ENCODE assay signal across 8 cellular contexts in the genomic region with DNA sequence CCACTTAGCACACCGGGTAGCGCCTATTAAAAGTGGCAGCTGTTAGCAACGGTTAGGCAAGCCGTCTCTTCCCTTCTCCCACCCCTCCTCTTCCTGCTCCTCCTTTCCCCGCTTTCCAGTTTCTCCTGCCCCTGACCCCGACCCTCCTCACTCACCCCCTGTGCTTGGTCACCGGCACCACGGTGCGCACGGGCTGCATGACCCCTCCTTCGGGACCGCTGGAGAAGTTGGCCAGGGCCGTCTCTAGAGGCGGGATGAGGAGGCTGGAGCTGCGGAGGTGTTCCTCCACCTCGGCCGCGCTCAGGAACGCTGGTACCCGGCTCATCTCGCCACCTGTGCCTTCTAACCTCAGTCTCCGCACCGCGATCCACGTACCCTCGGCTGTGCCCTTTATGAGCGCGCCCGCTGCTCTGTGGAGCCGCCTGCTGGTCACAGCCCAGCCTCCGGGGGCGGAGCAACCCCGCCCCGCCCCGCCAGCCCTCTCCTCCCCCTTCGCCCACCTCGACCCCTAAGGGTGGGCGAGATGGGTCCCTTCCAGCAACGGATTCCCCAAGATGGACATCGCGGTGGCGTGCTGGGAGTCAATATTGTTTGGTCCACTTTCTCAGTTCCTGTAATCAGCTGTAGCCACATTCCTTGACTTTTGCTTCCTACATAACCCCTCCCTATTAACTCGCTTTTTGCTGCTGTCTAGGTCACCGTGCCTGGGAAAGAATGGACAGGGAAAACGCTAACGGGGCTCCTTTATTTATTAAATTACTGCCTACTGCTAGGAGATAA. TPM values are rescaled to one million over a fixed set of nuclear protein-coding genes. Genes with fewer than 3 reads are reported as not detected.
DNase-seq lines count a peak whose midpoint lies in the region; ATAC-seq and TF ChIP-seq lines count a peak whose summit lies in the region.

A gene (minus strand): TSS at position 364 of the 780 bp plus-strand sequence. CDS start 39 bp downstream, at position 325.

- H3K4me3 ChIP-seq in Peyer's patch (peak within 1 kb of the TSS; percentile 12 to 53 (median 46)), iPS-18a (ENCODE audit: low read length) (peak within 1 kb of the TSS; percentile 72), skeletal muscle tissue (ENCODE audit: low read length in 3 of 3) (peak within 1 kb of the TSS; percentile 63 to 71 (median 67))

- H3K9me3 ChIP-seq in Peyer's patch = no peaks in the 10 kb centered on the region
- H3K9me3 ChIP-seq in iPS-18a (ENCODE audit: control insufficient read depth, low read depth, low read length) = no peaks in the 10 kb centered on the region
- H3K9me3 ChIP-seq in skeletal muscle tissue (ENCODE audit: control insufficient read depth in 3 of 3, low read length in 3 of 3) = no peaks in the 10 kb centered on the region

- no peaks in the 10 kb centered on the region for H3K36me3 ChIP-seq in Peyer's patch
- no peaks in the 10 kb centered on the region for H3K36me3 ChIP-seq in iPS-18a (ENCODE audit: control insufficient read depth, low read depth, low read length)
- no peaks in the 10 kb centered on the region for H3K36me3 ChIP-seq in skeletal muscle tissue (ENCODE audit: control insufficient read depth in 3 of 3, insufficient read depth in 3 of 3, low read length in 3 of 3)

- no peak for TF ChIP-seq POLR2A in Peyer's patch (IDR thresholded peaks at IDR 0.05)

- H3K27ac ChIP-seq in Peyer's patch = peak within 1 kb of the TSS in 1 of 4 donors; percentile 25
- no peak within 1 kb of the TSS for H3K27ac ChIP-seq in iPS-18a (ENCODE audit: low read length)
- no peak within 1 kb of the TSS for H3K27ac ChIP-seq in skeletal muscle tissue (ENCODE audit: low read depth, low read length)

- H3K4me1 ChIP-seq in Peyer's patch = peaks cover 0 to 10% (median 0%) of the 10 kb centered on the region in 4 donors
- peaks cover 10% of the 10 kb centered on the region for H3K4me1 ChIP-seq in iPS-18a (ENCODE audit: control insufficient read depth, low read depth, low read length)
- H3K4me1 ChIP-seq in skeletal muscle tissue (ENCODE audit: control insufficient read depth in 3 of 3, insufficient read depth in 3 of 3, low read length in 3 of 3) = peaks cover 5 to 8% (median 7%) of the 10 kb centered on the region in 3 donors

- no peak within 1 kb of the TSS for H3K9ac ChIP-seq in iPS-18a (ENCODE audit: low read length)
- peak within 1 kb of the TSS in 1 of 3 donors; percentile 64 for H3K9ac ChIP-seq in skeletal muscle tissue (ENCODE audit: low read depth in 1 of 3, low read length in 3 of 3)

- DNase-seq in Peyer's patch = peak; percentile 57 to 88 (median 87)
- peak; percentile 64 for DNase-seq in astrocyte of the hippocampus (ENCODE audit: low read depth, low spot score)

- peak; percentile 81 for TF ChIP-seq CTCF in GM12873 (IDR thresholded peaks at IDR 0.05; ENCODE audit: insufficient read depth, low read depth, low read length, missing control alignments)
- peak in 5 of 6 experiments; percentile 63 to 82 (median 78) for TF ChIP-seq CTCF in Peyer's patch (IDR thresholded peaks at IDR 0.05)

- ATAC-seq in HG03432 (IDR thresholded peaks at IDR 0.05; ENCODE audit: unreplicated experiment) = peak; percentile 61
- no peak for ATAC-seq in HG03097 (IDR thresholded peaks at IDR 0.05; ENCODE audit: low FRiP score, unreplicated experiment)
- no peak for ATAC-seq in HG03159 (IDR thresholded peaks at IDR 0.05; ENCODE audit: unreplicated experiment)

- no peaks in the 10 kb centered on the region for H3K27me3 ChIP-seq in Peyer's patch
- H3K27me3 ChIP-seq in iPS-18a (ENCODE audit: control insufficient read depth, insufficient read depth, low read length) = peaks cover 25% of the 10 kb centered on the region
- H3K27me3 ChIP-seq in skeletal muscle tissue (ENCODE audit: control insufficient read depth in 3 of 3, insufficient read depth in 3 of 3, low read length in 3 of 3) = peaks cover 18 to 28% (median 19%) of the 10 kb centered on the region in 3 donors

RNA-seq across cellular contexts. Expression of the gene that starts here (rescaled TPM):
- total RNA-seq in Peyer's patch = 10 to 100 TPM in 1 of 4 donors, 1 to 10 TPM in 2, not detected in 1; 6.4 to 11.6 (median 9.1) TPM
- total RNA-seq in skeletal muscle tissue = not detected
